ENCODE assay signal across 18 cellular contexts in the genomic region with DNA sequence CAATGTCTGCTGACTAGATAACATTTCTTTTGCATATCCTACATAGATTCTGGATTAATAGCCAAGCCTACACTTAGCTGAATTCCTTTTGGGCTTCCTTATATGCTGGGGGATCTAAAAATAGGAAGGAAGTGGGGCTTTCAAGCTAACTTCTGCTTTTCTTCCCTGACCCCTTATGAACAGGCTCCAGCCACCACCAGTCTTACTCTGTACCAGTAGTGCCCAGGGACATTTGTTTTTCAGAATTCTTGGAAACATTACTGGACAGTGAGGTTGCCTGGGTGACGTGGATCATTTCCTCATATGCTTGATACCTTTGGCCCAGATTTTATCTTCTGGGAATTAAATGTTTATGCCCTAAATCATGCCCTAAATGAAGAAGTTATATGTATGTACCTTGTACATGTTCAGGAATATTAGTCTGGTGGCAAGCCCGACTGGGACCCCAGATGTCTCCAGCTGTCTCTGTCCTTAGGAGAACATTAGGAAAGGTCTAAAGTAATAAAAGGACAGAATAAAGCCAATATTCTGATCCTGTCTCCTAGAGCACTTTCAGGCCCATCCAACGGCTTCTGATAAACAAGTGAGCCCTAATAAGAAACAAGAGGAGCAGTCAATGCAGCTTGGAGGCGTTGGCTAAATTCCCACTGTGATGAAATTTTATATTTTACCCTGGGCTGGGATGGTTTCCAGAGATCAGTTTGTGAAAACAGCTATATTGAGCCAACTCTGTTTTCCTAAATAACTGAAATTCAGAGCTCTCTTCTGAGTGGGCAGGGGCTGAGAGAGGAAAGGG. TPM values are rescaled to one million over a fixed set of nuclear protein-coding genes. Genes with fewer than 3 reads are reported as not detected.
DNase-seq lines count a peak whose midpoint lies in the region; ATAC-seq and TF ChIP-seq lines count a peak whose summit lies in the region.
"Had no signal": no experiment of that assay in that cellular context is flagged by ENCODE, and none has a peak within 500 bp of the region (broad histone marks: within the 10 kb centered on the region; RNA-seq: fewer than 3 reads in every experiment).

No MANE protein-coding gene starts in this region.

- TF ChIP-seq CTCF in left ventricle myocardium inferior (IDR thresholded peaks at IDR 0.05; ENCODE audit: borderline replicate concordance) (no peak), right atrium auricular region (IDR thresholded peaks at IDR 0.05) (no peak), upper lobe of right lung (IDR thresholded peaks at IDR 0.05) (no peak)

- H3K9me3 ChIP-seq in left ventricle myocardium inferior (replicated peaks) = no peaks in the 10 kb centered on the region
- H3K9me3 ChIP-seq in right atrium auricular region = no peaks in the 10 kb centered on the region
- H3K9me3 ChIP-seq in right cardiac atrium (ENCODE audit: control insufficient read depth, low read length) = no peaks in the 10 kb centered on the region
- no peaks in the 10 kb centered on the region for H3K9me3 ChIP-seq in upper lobe of right lung
- H3K9me3 ChIP-seq: SJCRH30 had no signal

- intact Hi-C loops in left ventricle myocardium inferior (cut with micrococcal nuclease) = no loop called here
- intact Hi-C loops in right cardiac atrium (cut with DNase I) = no loop called here
- intact Hi-C loops in upper lobe of right lung (cut with DNase I) = no loop called here

- H3K36me3 ChIP-seq in left ventricle myocardium inferior = no peaks in the 10 kb centered on the region
- no peaks in the 10 kb centered on the region for H3K36me3 ChIP-seq in right atrium auricular region
- H3K36me3 ChIP-seq in upper lobe of right lung = no peaks in the 10 kb centered on the region
- H3K36me3 ChIP-seq: SJCRH30 had no signal

- WGBS in right cardiac atrium = 38% methylated on average over 4 of the region's 4 CpGs

- ATAC-seq in right cardiac atrium = peak; percentile 28 to 56
- peak; percentile 84 for ATAC-seq in upper lobe of right lung
- no peak for ATAC-seq in GM18858 (IDR thresholded peaks at IDR 0.05; ENCODE audit: unreplicated experiment)

- peak overlapping the region; percentile 9 for H3K27ac ChIP-seq in left ventricle myocardium inferior (replicated peaks)
- no peak overlapping the region for H3K27ac ChIP-seq in right atrium auricular region
- no peak overlapping the region for H3K27ac ChIP-seq in right cardiac atrium (ENCODE audit: low read length)
- peak overlapping the region; percentile 6 for H3K27ac ChIP-seq in upper lobe of right lung
- H3K27ac ChIP-seq: HL-60, KMS-11, SJCRH30 had no signal

- peaks cover 77% of the 10 kb centered on the region for H3K27me3 ChIP-seq in left ventricle myocardium inferior (ENCODE audit: low read depth)
- no peaks in the 10 kb centered on the region for H3K27me3 ChIP-seq in right atrium auricular region
- H3K27me3 ChIP-seq in right cardiac atrium (ENCODE audit: control insufficient read depth, insufficient read depth) = no peaks in the 10 kb centered on the region
- no peaks in the 10 kb centered on the region for H3K27me3 ChIP-seq in upper lobe of right lung
- H3K27me3 ChIP-seq: SJCRH30 had no signal

- H3K4me1 ChIP-seq in left ventricle myocardium inferior (no peaks in the 10 kb centered on the region), right atrium auricular region (no peaks in the 10 kb centered on the region), right cardiac atrium (ENCODE audit: control insufficient read depth, insufficient read depth, low read length) (no peaks in the 10 kb centered on the region), upper lobe of right lung (peaks cover 10% of the 10 kb centered on the region)
- H3K4me1 ChIP-seq: SJCRH30 had no signal

- H3K4me3 ChIP-seq in left ventricle myocardium inferior = no peak overlapping the region
- no peak overlapping the region for H3K4me3 ChIP-seq in right atrium auricular region
- H3K4me3 ChIP-seq in right cardiac atrium (ENCODE audit: low read length) = no peak overlapping the region
- H3K4me3 ChIP-seq in upper lobe of right lung = no peak overlapping the region
- H3K4me3 ChIP-seq: SJCRH30 had no signal

- no peak for DNase-seq in left ventricle myocardium inferior
- no peak for DNase-seq in right atrium auricular region (ENCODE audit: low spot score)
- peak; percentile 16 for DNase-seq in OCI-M1 (lab: John Stamatoyannopoulos, UW)
- DNase-seq in right cardiac atrium = peak in 1 of 3 donors; percentile 38
- DNase-seq in upper lobe of right lung = no peak
- DNase-seq in NCI-H2171 (lab: John Stamatoyannopoulos, UW) = no peak
- DNase-seq in activated CD4-positive, alpha-beta T cell treated with anti-CD3 and anti-CD28 coated beads, Interleukin-2, amount 50 U/mL, for 4 hours = no peak
- DNase-seq: AML-193; CD4-positive, alpha-beta memory T cell; NCI-H146; NCI-H2081 treated with DMSO at 0.1 percent for 48 hours; NCI-H345; SJCRH30; SW 1271 had no signal

RNA-seq across cellular contexts. Expression of a gene that starts 55.7 kb away (rescaled TPM):
- total RNA-seq in left ventricle myocardium inferior = 0.19 TPM
- under 1 TPM in 1 of 2 donors, not detected in 1; 0.08 TPM for total RNA-seq in right atrium auricular region
- under 1 TPM; 0.22 to 0.91 (median 0.72) TPM for total RNA-seq in right cardiac atrium
- 0.38 TPM for polyA plus RNA-seq in right cardiac atrium
- 0.12 TPM for total RNA-seq in upper lobe of right lung
- total RNA-seq: A673; CD4-positive, alpha-beta memory T cell; SJCRH30 had no signal
- polyA plus RNA-seq: CD4-positive, alpha-beta memory T cell had no signal

Comparison
In these comparisons a context has a peak if more than half of its experiments do, and no peak if none do; other contexts are left out.
1. H3K27ac ChIP-seq: peak in left ventricle myocardium inferior (single experiment) and upper lobe of right lung (single experiment); none in right atrium auricular region (0 of 2) and right cardiac atrium (single experiment).